In the genomic region with DNA sequence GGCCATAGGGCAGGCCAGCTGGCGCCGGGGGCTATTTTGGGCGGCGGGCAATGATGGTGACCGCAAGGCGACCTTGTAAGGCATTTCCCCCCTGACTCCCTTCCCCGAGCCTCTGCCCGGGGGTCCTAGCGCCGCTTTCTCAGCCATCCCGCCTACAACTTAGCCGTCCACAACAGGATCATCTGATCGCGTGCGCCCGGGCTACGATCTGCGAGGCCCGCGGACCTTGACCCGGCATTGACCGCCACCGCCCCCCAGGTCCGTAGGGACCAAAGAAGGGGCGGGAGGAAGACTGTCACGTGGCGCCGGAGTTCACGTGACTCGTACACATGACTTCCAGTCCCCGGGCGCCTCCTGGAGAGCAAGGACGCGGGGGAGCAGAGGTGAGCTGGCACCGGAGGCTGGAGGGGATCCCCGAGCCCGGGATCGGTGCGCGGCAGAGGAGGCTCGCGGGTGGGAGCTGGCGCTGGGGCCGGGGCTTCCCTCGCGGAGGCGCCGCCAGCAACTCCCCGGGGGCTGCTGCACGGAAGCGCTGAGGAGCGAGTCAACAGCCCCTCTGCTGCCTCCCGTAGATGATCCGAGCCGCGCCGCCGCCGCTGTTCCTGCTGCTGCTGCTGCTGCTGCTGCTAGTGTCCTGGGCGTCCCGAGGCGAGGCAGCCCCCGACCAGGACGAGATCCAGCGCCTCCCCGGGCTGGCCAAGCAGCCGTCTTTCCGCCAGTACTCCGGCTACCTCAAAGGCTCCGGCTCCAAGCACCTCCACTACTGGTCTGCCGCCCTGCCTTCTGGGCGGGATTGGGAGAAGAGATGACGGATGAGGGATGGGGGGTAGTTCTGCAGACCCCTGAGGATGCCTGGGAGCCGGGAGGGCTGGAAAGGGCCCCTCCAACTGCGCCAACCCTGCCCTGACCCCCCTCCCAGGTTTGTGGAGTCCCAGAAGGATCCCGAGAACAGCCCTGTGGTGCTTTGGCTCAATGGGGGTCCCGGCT, we compare ENCODE assay signal across 8 cellular contexts. TPM values are rescaled to one million over a fixed set of nuclear protein-coding genes. Genes with fewer than 3 reads are reported as not detected.
DNase-seq lines count a peak whose midpoint lies in the region; ATAC-seq and TF ChIP-seq lines count a peak whose summit lies in the region.

A gene (plus strand): TSS at position 339 of the 987 bp plus-strand sequence. CDS start 234 bp downstream, at position 573.
A gene with protein sequence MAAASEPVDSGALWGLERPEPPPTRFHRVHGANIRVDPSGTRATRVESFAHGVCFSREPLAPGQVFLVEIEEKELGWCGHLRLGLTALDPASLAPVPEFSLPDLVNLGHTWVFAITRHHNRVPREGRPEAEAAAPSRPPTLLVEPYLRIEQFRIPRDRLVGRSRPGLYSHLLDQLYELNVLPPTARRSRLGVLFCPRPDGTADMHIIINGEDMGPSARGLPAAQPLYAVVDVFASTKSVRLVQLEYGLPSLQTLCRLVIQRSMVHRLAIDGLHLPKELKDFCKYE (minus strand): TSS at position 212 of the 987 bp plus-strand sequence. CDS start 217 bp downstream, outside the sequence.

- DNase-seq in AML-193 (lab: John Stamatoyannopoulos, UW) = peak; percentile 70 to 77
- peak; percentile 72 for DNase-seq in NCI-H526 treated with DMSO at 0.1 percent for 48 hours (lab: John Stamatoyannopoulos, UW)
- DNase-seq in activated CD4-positive, alpha-beta T cell treated with anti-CD3 and anti-CD28 coated beads, Interleukin-2, amount 50 U/mL, for 48 hours = peak; percentile 86 to 90
- peak; percentile 86 to 95 for DNase-seq in dermis microvascular lymphatic vessel endothelial cell (ENCODE audit: low read depth in 2 of 2)
- DNase-seq in right lobe of liver = peak; percentile 95 to 97 (median 97)
- DNase-seq in stimulated activated CD4-positive, alpha-beta T cell treated with anti-CD3 and anti-CD28 coated beads, Interleukin-4, amount 100 ng/mL, for 24 hours = peak; percentile 90

- H3K27ac ChIP-seq in right lobe of liver = peak within 1 kb of the TSS; percentile 75 to 82 (median 81)

- H3K4me3 ChIP-seq in right lobe of liver = peak within 1 kb of the TSS; percentile 75 to 93 (median 77)

- TF ChIP-seq POLR2A in right lobe of liver (IDR thresholded peaks at IDR 0.05) = peak; percentile 80

- peaks cover 0 to 29% (median 13%) of the 10 kb centered on the region in 4 donors for H3K36me3 ChIP-seq in right lobe of liver

- H3K27me3 ChIP-seq in right lobe of liver = no peaks in the 10 kb centered on the region

- H3K9me3 ChIP-seq in right lobe of liver = no peaks in the 10 kb centered on the region

- TF ChIP-seq CTCF in right lobe of liver (IDR thresholded peaks at IDR 0.05) = peak in 1 of 4 donors; percentile 15

- peak; percentile 81 for ATAC-seq in GM19035 (IDR thresholded peaks at IDR 0.05; ENCODE audit: unreplicated experiment)
- ATAC-seq in HG03354 (IDR thresholded peaks at IDR 0.05; ENCODE audit: poor library complexity, severe bottlenecking, unreplicated experiment) = peak; percentile 79
- peak; percentile 82 to 89 (median 84) for ATAC-seq in right lobe of liver

- intact Hi-C loops in right lobe of liver (cut with DNase I) = loop anchor here in 1 of 2 donors (10.0 kb wide), 1 partner anchor 54 kb away; no protein-coding TSS in a partner anchor

- H3K4me1 ChIP-seq in right lobe of liver = peaks cover 0 to 38% (median 6%) of the 10 kb centered on the region in 4 donors

- WGBS in right lobe of liver (ENCODE audit: insufficient coverage, low coverage, low lambda C conversion rate, missing lambda C conversion rate) = 3% methylated on average over 5 of the region's 77 CpGs

RNA-seq across cellular contexts. Expression of the first gene that starts in this region (rescaled TPM):
- total RNA-seq in dermis microvascular lymphatic vessel endothelial cell (29.4 and 73.2 TPM in 2 replicates), right lobe of liver (100 to 1,000 TPM in 3 of 6 experiments, 10 to 100 TPM in 3; 54.4 to 194 (median 134) TPM)

RNA-seq across cellular contexts. Expression of the second gene that starts in this region (rescaled TPM):
- total RNA-seq in dermis microvascular lymphatic vessel endothelial cell = 2.3 and 4.0 TPM in 2 replicates
- 1 to 10 TPM; 3.6 to 8.8 (median 5.4) TPM for total RNA-seq in right lobe of liver

Comparison
In these comparisons a context has a peak if more than half of its experiments do, and no peak if none do; other contexts are left out.
1. Peak in every context shown above with its lines: DNase-seq, ATAC-seq, H3K4me3 ChIP-seq and H3K27ac ChIP-seq.